28 cellular contexts compared by ENCODE assay signal in the genomic region with DNA sequence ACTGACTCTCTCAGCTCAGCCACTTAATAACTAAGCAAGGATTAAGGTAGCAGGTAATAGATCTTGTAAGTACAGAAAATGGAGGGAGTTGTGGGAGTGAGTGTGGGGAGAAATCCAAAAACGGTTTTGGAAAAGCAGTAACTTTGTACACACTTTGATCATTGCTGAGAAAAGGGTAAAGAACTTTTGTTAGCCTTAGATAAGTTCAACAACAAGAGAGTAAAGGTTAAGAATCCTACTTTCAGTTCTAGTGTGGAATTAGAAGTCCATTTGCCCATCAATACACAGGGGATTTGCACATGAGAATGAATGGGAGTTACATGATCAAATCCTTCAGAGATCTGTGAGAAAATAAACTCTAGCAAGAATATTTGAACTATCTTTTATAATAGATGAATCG.
"Had no signal": no experiment of that assay in that cellular context is flagged by ENCODE, and none has a peak within 500 bp of the region (broad histone marks: within the 10 kb centered on the region; RNA-seq: fewer than 3 reads in every experiment).

No MANE protein-coding gene starts in this region.

- H3K9me3 Mint-ChIP-seq: activated CD4-positive, alpha-beta memory T cell treated with anti-CD3 and anti-CD28 coated beads for 36 hours; activated CD4-positive, alpha-beta T cell treated with anti-CD3 and anti-CD28 coated beads, Interleukin-2, amount 10 ng/mL, durations not matched to agents 24 days and 14 days; activated T-cell treated with anti-CD3 and anti-CD28 coated beads, Interleukin-2, amount 50 U/mL, for 4 hours; activated T-helper 17 cell treated with anti-CD3 and anti-CD28 coated beads, Interleukin-2, amount 50 U/mL, for 72 hours had no signal

- H3K36me3 Mint-ChIP-seq: activated CD4-positive, alpha-beta memory T cell treated with anti-CD3 and anti-CD28 coated beads for 36 hours; naive B cell had no signal

- H3K9me3 ChIP-seq: gastrocnemius medialis, lower lobe of right lung, right atrium auricular region, thoracic aorta, upper lobe of right lung had no signal

- ATAC-seq: activated T-cell treated with anti-CD3 and anti-CD28 coated beads, Interleukin-2, amount 50 U/mL, for 4 hours; activated T-helper 17 cell treated with anti-CD3 and anti-CD28 coated beads, Interleukin-2, amount 50 U/mL, for 72 hours; effector memory CD8-positive, alpha-beta T cell; gastrocnemius medialis; lower lobe of right lung; SK-N-SH treated with all-trans-retinoic acid at 6 μM for 48 hours; T-helper 17 cell; upper lobe of right lung had no signal

- H3K36me3 ChIP-seq: gastrocnemius medialis, lower lobe of right lung, right atrium auricular region, thoracic aorta, upper lobe of right lung had no signal

- H3K4me1 Mint-ChIP-seq: activated CD4-positive, alpha-beta T cell treated with anti-CD3 and anti-CD28 coated beads, Interleukin-2, amount 10 ng/mL, durations not matched to agents 24 days and 14 days; activated T-helper 17 cell treated with anti-CD3 and anti-CD28 coated beads, Interleukin-2, amount 50 U/mL, for 72 hours; naive B cell; T-helper 17 cell had no signal

- H3K27ac Mint-ChIP-seq: activated CD4-positive, alpha-beta memory T cell treated with anti-CD3 and anti-CD28 coated beads for 36 hours; activated CD4-positive, alpha-beta T cell treated with anti-CD3 and anti-CD28 coated beads, Interleukin-2, amount 10 ng/mL, durations not matched to agents 24 days and 14 days; activated T-helper 17 cell treated with anti-CD3 and anti-CD28 coated beads, Interleukin-2, amount 50 U/mL, for 72 hours; effector memory CD8-positive, alpha-beta T cell; naive B cell; T-helper 17 cell had no signal

- H3K27me3 Mint-ChIP-seq: activated CD4-positive, alpha-beta memory T cell treated with anti-CD3 and anti-CD28 coated beads for 36 hours; activated CD4-positive, alpha-beta T cell treated with anti-CD3 and anti-CD28 coated beads, Interleukin-2, amount 10 ng/mL, durations not matched to agents 24 days and 14 days; effector memory CD8-positive, alpha-beta T cell; T-helper 17 cell had no signal

- FAIRE-seq: bronchial epithelial cell, kidney had no signal

- H3K27me3 ChIP-seq: gastrocnemius medialis, hepatocyte, right atrium auricular region, upper lobe of right lung had no signal

- H3K27ac ChIP-seq: coronary artery, gastrocnemius medialis, hepatocyte, lower lobe of right lung, parathyroid adenoma, thoracic aorta, upper lobe of right lung had no signal

- H3K4me1 ChIP-seq: gastrocnemius medialis, lower lobe of right lung, upper lobe of right lung had no signal

- H3K4me3 Mint-ChIP-seq: activated CD4-positive, alpha-beta memory T cell treated with anti-CD3 and anti-CD28 coated beads for 36 hours; activated CD4-positive, alpha-beta T cell treated with anti-CD3 and anti-CD28 coated beads, Interleukin-2, amount 10 ng/mL, durations not matched to agents 24 days and 14 days; activated T-cell treated with anti-CD3 and anti-CD28 coated beads, Interleukin-2, amount 50 U/mL, for 4 hours; activated T-helper 17 cell treated with anti-CD3 and anti-CD28 coated beads, Interleukin-2, amount 50 U/mL, for 72 hours; effector memory CD8-positive, alpha-beta T cell; naive B cell; T-helper 17 cell had no signal

- DNase-seq: activated CD4-positive, alpha-beta memory T cell treated with anti-CD3 and anti-CD28 coated beads for 36 hours; activated CD4-positive, alpha-beta T cell treated with anti-CD3 and anti-CD28 coated beads, Interleukin-2, amount 10 ng/mL, durations not matched to agents 24 days and 14 days; activated CD4-positive, CD25-positive, alpha-beta regulatory T cell treated with anti-CD3 and anti-CD28 coated beads, Interleukin-2, amount 50 U/mL, for 72 hours; activated CD8-positive, alpha-beta memory T cell treated with anti-CD3 and anti-CD28 coated beads, Interleukin-2, amount 50 U/mL, for 4 hours; activated gamma-delta T cell treated with Interleukin-2 at 50 U/mL for 16 hours; activated naive CD4-positive, alpha-beta T cell treated with anti-CD3 and anti-CD28 coated beads, Interleukin-2, amount 50 U/mL, for 16 hours; activated T-cell treated with anti-CD3 and anti-CD28 coated beads, Interleukin-2, amount 50 U/mL, for 4 hours; amniotic stem cell; cerebellar nuclear complex; effector memory CD8-positive, alpha-beta T cell; erythroblast; gastrocnemius medialis; kidney; lower lobe of right lung; naive B cell; occipital lobe; stimulated activated naive CD4-positive, alpha-beta T cell; T-helper 17 cell; T1000; upper lobe of right lung had no signal

- H3K4me3 ChIP-seq: coronary artery, gastrocnemius medialis, hepatocyte, lower lobe of right lung, right atrium auricular region, thoracic aorta, upper lobe of right lung had no signal
